10 cellular contexts compared by ENCODE assay signal in genomic region chr6:163711615-163712568, GRCh38.
DNase-seq lines count a peak whose midpoint lies in the region; ATAC-seq, FAIRE-seq and TF ChIP-seq lines count a peak whose summit lies in the region.
"Had no signal": no experiment of that assay in that cellular context is flagged by ENCODE, and none has a peak within 500 bp of the region (broad histone marks: within the 10 kb centered on the region; RNA-seq: fewer than 3 reads in every experiment).

No MANE protein-coding gene starts in this region.

- 0 out of 2 replicates have a peak, but pooled peaks have one; percentile 10 for TF ChIP-seq CTCF in 22Rv1 (IDR thresholded peaks at IDR 0.05)
- TF ChIP-seq CTCF in HL-60 (IDR thresholded peaks at IDR 0.05; ENCODE audit: insufficient read depth, low read length), result no peak
- TF ChIP-seq CTCF in brain (conservative IDR thresholded peaks at IDR 0.05), result no peak

- no peak overlapping the region for H3K27ac ChIP-seq in 22Rv1
- peak overlapping the region; percentile 91 for H3K27ac ChIP-seq in HL-60 (replicated peaks)
- H3K27ac ChIP-seq: C4-2B had no signal

- no peak for FAIRE-seq in urothelium cell line (lab: Jason Lieb, UNC)

- no peaks in the 10 kb centered on the region for H3K36me3 Mint-ChIP-seq in brain
- H3K36me3 Mint-ChIP-seq: naive thymus-derived CD8-positive, alpha-beta T cell had no signal

- H3K27ac Mint-ChIP-seq in brain, result peak overlapping the region in 3 of 5 experiments; percentile 45 to 74 (median 70)

- H3K4me3 Mint-ChIP-seq in brain, result no peak overlapping the region

- H3K27me3 ChIP-seq in HL-60 (ENCODE audit: insufficient read depth, poor library complexity, severe bottlenecking), result no peaks in the 10 kb centered on the region

- DNase-seq in HL-60 (ENCODE audit: low read depth in 1 of 2, low spot score in 1 of 2) (peak; percentile 81 to 95), midbrain (lab: John Stamatoyannopoulos, UW) (peak; percentile 56), hepatic stellate cell (ENCODE audit: low spot score) (no peak), NCI-H1694 (lab: John Stamatoyannopoulos, UW) (no peak), urothelium cell line (ENCODE audit: low spot score) (no peak)

- H3K27me3 Mint-ChIP-seq in brain, result no peaks in the 10 kb centered on the region

- no peaks in the 10 kb centered on the region for H3K9me3 Mint-ChIP-seq in brain
- H3K9me3 Mint-ChIP-seq: naive thymus-derived CD8-positive, alpha-beta T cell had no signal

- H3K4me3 ChIP-seq in HL-60 (replicated peaks; ENCODE audit: insufficient read depth, low read length), result 0 out of 2 replicates have a peak overlapping the region, but pooled peaks have one; percentile 1

- peaks cover 53% of the 10 kb centered on the region for H3K4me1 Mint-ChIP-seq in brain

- peak; percentile 28 for ATAC-seq in GM19395 (IDR thresholded peaks at IDR 0.05; ENCODE audit: unreplicated experiment)

Comparison
In these comparisons a context has a peak if more than half of its experiments do, and no peak if none do; other contexts are left out.
1. DNase-seq: peak in HL-60 (2 of 2) and midbrain (single experiment); none in hepatic stellate cell (single experiment), NCI-H1694 (single experiment) and urothelium cell line (single experiment).